Comparison of ENCODE assay signal across 1 cellular context in genomic region chr19:940591-941291, GRCh38.
TF ChIP-seq lines count a peak whose summit lies in the region.

No MANE protein-coding gene starts in this region.

TF ChIP-seq in SK-N-SH, 30 proteins besides CTCF, POLR2A, EP300 and RAD21 (continued from another document):
- TF ChIP-seq ZBTB33 (IDR thresholded peaks at IDR 0.05; ENCODE audit: borderline replicate concordance, low read depth) = no peak
- TF ChIP-seq TCF12 (IDR thresholded peaks at IDR 0.05) = peak; percentile 53
- no peak for TF ChIP-seq GATA2 (CRISPR knock-in tag; IDR thresholded peaks at IDR 0.05)
- TF ChIP-seq RXRA (IDR thresholded peaks at IDR 0.05; ENCODE audit: borderline replicate concordance, low read depth) = peak; percentile 76; the same call in 1 of the 2 replicates
- TF ChIP-seq REST (IDR thresholded peaks at IDR 0.05; ENCODE audit: low read depth, low read length) = 0 out of 2 replicates have a peak, but pooled peaks have one; percentile 9
- TF ChIP-seq NFIC (IDR thresholded peaks at IDR 0.05; ENCODE audit: borderline replicate concordance) = peak; percentile 98
- peak; percentile 26; the same call in 1 of the 2 replicates for TF ChIP-seq POLR2AphosphoS5 (IDR thresholded peaks at IDR 0.05; ENCODE audit: low read depth, low read length)
- peak; percentile 59; the same call in 1 of the 2 replicates for TF ChIP-seq MXI1 (IDR thresholded peaks at IDR 0.05; ENCODE audit: low read depth, low read length)
- no peak for TF ChIP-seq SIN3A (IDR thresholded peaks at IDR 0.05; ENCODE audit: borderline replicate concordance, low read depth, low read length)
